ENCODE assay signal across 8 cellular contexts in the genomic region with DNA sequence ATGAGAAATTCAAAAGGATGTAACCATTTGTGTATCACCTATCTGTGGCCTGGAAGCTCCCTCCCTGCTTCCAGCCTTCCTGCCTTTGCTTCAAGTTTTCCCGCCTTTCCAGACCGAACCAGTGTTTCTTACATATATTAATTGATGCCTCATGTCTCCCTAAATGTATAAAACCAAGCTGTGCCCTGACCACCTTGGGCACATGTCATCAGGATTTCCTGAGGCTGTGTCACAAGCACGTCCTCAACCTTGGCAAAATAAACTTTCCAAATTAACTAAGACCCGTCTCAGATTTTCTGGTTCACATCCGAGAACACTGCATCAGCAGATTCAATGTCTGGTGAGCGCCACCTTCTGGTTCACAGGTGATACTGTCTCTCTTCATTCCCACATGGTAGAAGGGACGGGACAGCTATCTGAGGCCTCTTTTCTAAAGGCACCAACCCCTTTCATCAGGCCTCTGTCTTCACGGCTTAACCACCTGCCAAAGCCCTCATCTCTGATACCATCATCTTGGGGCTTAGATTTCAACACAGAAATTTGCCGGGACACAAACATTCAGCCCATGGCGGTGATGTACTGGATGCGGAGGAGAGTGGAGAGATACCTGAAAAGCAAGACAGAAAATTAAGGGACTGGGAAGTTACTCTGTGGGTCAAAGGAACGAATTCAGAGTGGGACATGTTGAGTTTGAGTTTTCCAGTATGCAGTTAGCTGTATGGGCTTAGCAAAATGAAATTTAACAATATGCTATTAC. TPM values are rescaled to one million over a fixed set of nuclear protein-coding genes. Genes with fewer than 3 reads are reported as not detected.
DNase-seq lines count a peak whose midpoint lies in the region; ATAC-seq and TF ChIP-seq lines count a peak whose summit lies in the region.

No MANE protein-coding gene starts in this region.

- no peak overlapping the region for H3K4me3 Mint-ChIP-seq in activated CD8-positive, alpha-beta T cell treated with anti-CD3 and anti-CD28 coated beads for 36 hours
- H3K4me3 Mint-ChIP-seq in natural killer cell treated with Interleukin-12 subunit alpha and Interleukin-12 subunit beta and Interleukin-15 and Interleukin-18, amount 100 ng/mL, for 72 hours: no peak overlapping the region

- H3K9me3 Mint-ChIP-seq in activated CD8-positive, alpha-beta T cell treated with anti-CD3 and anti-CD28 coated beads for 36 hours: no peaks in the 10 kb centered on the region
- no peaks in the 10 kb centered on the region for H3K9me3 Mint-ChIP-seq in natural killer cell treated with Interleukin-12 subunit alpha and Interleukin-12 subunit beta and Interleukin-15 and Interleukin-18, amount 100 ng/mL, for 72 hours

- TF ChIP-seq EP300 in upper lobe of left lung (IDR thresholded peaks at IDR 0.05): no peak

- H3K4me1 Mint-ChIP-seq in activated CD8-positive, alpha-beta T cell treated with anti-CD3 and anti-CD28 coated beads for 36 hours (ENCODE audit: low read depth): no peaks in the 10 kb centered on the region
- no peaks in the 10 kb centered on the region for H3K4me1 Mint-ChIP-seq in natural killer cell treated with Interleukin-12 subunit alpha and Interleukin-12 subunit beta and Interleukin-15 and Interleukin-18, amount 100 ng/mL, for 72 hours (ENCODE audit: low read depth in 2 of 2)

- intact Hi-C loops in activated CD8-positive, alpha-beta T cell treated with anti-CD3 and anti-CD28 coated beads for 36 hours (cut with micrococcal nuclease): loop anchor here (2.0 kb wide), 1 partner anchor 32 kb away; no protein-coding TSS in a partner anchor

- CTCF ChIA-PET in activated CD8-positive, alpha-beta T cell treated with anti-CD3 and anti-CD28 coated beads for 36 hours (lab: Charles Lee): interaction anchor here (0.6 to 1.7 kb wide), 15 partner anchors 9 to 321 kb away, joined by 3 to 13 read pairs (median 3); no protein-coding TSS in a partner anchor

- no peaks in the 10 kb centered on the region for H3K36me3 ChIP-seq in upper lobe of left lung

- no peaks in the 10 kb centered on the region for H3K4me1 ChIP-seq in upper lobe of left lung

- no peaks in the 10 kb centered on the region for H3K27me3 ChIP-seq in upper lobe of left lung

- no peaks in the 10 kb centered on the region for H3K9me3 ChIP-seq in upper lobe of left lung

- no peak overlapping the region for H3K27ac Mint-ChIP-seq in activated CD8-positive, alpha-beta T cell treated with anti-CD3 and anti-CD28 coated beads for 36 hours
- no peak overlapping the region for H3K27ac Mint-ChIP-seq in natural killer cell treated with Interleukin-12 subunit alpha and Interleukin-12 subunit beta and Interleukin-15 and Interleukin-18, amount 100 ng/mL, for 72 hours

- DNase-seq in G401 (ENCODE audit: low spot score) (peak; percentile 81), NCI-H460 (ENCODE audit: extremely low read depth, low read depth) (peak; percentile 61), fibroblast of gingiva (ENCODE audit: low read depth) (peak; percentile 62), upper lobe of left lung (peak in 1 of 2 donors; percentile 49), 8988T (no peak)
- peak; percentile 65 for DNase-seq in activated CD8-positive, alpha-beta T cell treated with anti-CD3 and anti-CD28 coated beads for 36 hours
- peak; percentile 66 for DNase-seq in natural killer cell treated with Interleukin-12 subunit alpha and Interleukin-12 subunit beta and Interleukin-15 and Interleukin-18, amount 100 ng/mL, for 72 hours (ENCODE audit: low spot score)

- ATAC-seq in HG02588 (IDR thresholded peaks at IDR 0.05; ENCODE audit: unreplicated experiment) (peak; percentile 58), upper lobe of left lung (ENCODE audit: low FRiP score in 2 of 2) (peak; percentile 74 to 83)
- ATAC-seq in activated CD8-positive, alpha-beta T cell treated with anti-CD3 and anti-CD28 coated beads for 36 hours: peak; percentile 81
- peak; percentile 48 to 72 for ATAC-seq in natural killer cell treated with Interleukin-12 subunit alpha and Interleukin-12 subunit beta and Interleukin-15 and Interleukin-18, amount 100 ng/mL, for 72 hours

- WGBS in upper lobe of left lung, 2 donors: 35 to 39% methylated on average over 11 to 12 of the region's 12 CpGs

- in situ Hi-C loops in G401 (cut with HindIII; ENCODE audit: low sequenced_read_pairs): no loop called here

- no peak for TF ChIP-seq POLR2A in upper lobe of left lung (IDR thresholded peaks at IDR 0.05)

- H3K27ac ChIP-seq in upper lobe of left lung: no peak overlapping the region

- POLR2A ChIA-PET in activated CD8-positive, alpha-beta T cell treated with anti-CD3 and anti-CD28 coated beads for 36 hours (lab: Charles Lee): no interaction called here

- peaks cover 30% of the 10 kb centered on the region for H3K27me3 Mint-ChIP-seq in activated CD8-positive, alpha-beta T cell treated with anti-CD3 and anti-CD28 coated beads for 36 hours
- peaks cover 35 to 53% of the 10 kb centered on the region in 2 donors for H3K27me3 Mint-ChIP-seq in natural killer cell treated with Interleukin-12 subunit alpha and Interleukin-12 subunit beta and Interleukin-15 and Interleukin-18, amount 100 ng/mL, for 72 hours

- H3K4me3 ChIP-seq in upper lobe of left lung: no peak overlapping the region

- peak; percentile 71 for TF ChIP-seq CTCF in activated CD8-positive, alpha-beta T cell treated with anti-CD3 and anti-CD28 coated beads for 36 hours (IDR thresholded peaks at IDR 0.05)
- peak; percentile 21 to 69 (median 63) for TF ChIP-seq CTCF in upper lobe of left lung (IDR thresholded peaks at IDR 0.05)

- no peaks in the 10 kb centered on the region for H3K36me3 Mint-ChIP-seq in activated CD8-positive, alpha-beta T cell treated with anti-CD3 and anti-CD28 coated beads for 36 hours (ENCODE audit: low read depth)
- no peaks in the 10 kb centered on the region for H3K36me3 Mint-ChIP-seq in natural killer cell treated with Interleukin-12 subunit alpha and Interleukin-12 subunit beta and Interleukin-15 and Interleukin-18, amount 100 ng/mL, for 72 hours

RNA-seq across cellular contexts. Expression of a gene that starts 58.7 kb away (rescaled TPM):
- 0.12 and 0.24 TPM in 2 replicates for total RNA-seq in G401 (2014; rRNA removed; shearing (Covaris generic))
- 0.02 TPM in 1 of 2 replicates, not detected in the other for total RNA-seq in NCI-H460 (2014; rRNA removed; shearing (Covaris generic))
- polyA plus RNA-seq in NCI-H460 (2014; cell fraction: nucleus; rRNA removed): not detected in 2 replicates
- 1 to 10 TPM; 1.8 to 1.9 TPM for total RNA-seq in activated CD8-positive, alpha-beta T cell treated with anti-CD3 and anti-CD28 coated beads for 36 hours
- under 1 TPM in 1 of 2 donors, not detected in 1; 0.11 TPM for total RNA-seq in natural killer cell treated with Interleukin-12 subunit alpha and Interleukin-12 subunit beta and Interleukin-15 and Interleukin-18, amount 100 ng/mL, for 72 hours
- total RNA-seq in upper lobe of left lung: under 1 TPM in 3 of 6 donors, not detected in 3; 0.11 to 0.20 (median 0.17) TPM
